ENCODE assay signal across 2 cellular contexts in the genomic region with DNA sequence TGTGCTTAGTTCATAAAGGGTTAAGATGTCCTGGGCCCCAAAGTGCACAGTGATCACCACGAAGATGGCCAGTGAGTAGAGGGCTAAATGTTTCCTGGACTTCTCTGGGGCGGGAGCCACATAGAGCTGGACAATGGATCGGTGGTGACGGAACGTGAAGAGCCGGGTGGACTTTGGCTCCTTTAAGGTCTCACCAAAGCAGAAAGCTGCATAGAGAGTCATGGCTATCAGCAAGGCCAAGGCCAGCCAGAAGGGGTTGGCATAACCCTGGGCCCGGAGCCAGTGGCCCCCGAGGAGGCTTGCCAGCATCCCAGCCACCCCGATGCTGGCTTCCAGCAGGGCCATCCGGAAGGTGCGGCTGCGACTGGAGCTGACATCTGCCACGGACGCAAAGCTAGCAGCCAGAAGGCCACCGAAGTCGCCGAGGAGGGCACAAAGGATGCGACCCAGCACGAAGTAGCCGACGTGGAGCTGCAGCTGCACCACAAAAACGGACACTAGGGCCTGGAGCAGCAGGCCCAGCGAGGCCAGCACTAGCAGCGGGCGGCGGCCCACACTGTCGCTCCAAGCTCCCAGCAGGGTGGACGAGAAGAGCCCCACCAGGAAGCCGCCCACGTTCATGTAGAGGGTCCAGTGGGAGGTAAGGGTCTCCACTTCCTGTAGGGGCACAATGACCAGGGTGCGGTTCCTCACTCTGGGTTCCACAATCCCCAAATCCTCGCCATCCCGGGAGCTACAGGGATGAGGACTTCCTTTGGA.
TF ChIP-seq lines count a peak whose summit lies in the region.

No MANE protein-coding gene starts in this region.

TF ChIP-seq in GM23338, 12 proteins besides CTCF, POLR2A, EP300 and RAD21:
- no peak for TF ChIP-seq NANOG (IDR thresholded peaks at IDR 0.05; ENCODE audit: borderline replicate concordance)
- TF ChIP-seq, protein P1, sequence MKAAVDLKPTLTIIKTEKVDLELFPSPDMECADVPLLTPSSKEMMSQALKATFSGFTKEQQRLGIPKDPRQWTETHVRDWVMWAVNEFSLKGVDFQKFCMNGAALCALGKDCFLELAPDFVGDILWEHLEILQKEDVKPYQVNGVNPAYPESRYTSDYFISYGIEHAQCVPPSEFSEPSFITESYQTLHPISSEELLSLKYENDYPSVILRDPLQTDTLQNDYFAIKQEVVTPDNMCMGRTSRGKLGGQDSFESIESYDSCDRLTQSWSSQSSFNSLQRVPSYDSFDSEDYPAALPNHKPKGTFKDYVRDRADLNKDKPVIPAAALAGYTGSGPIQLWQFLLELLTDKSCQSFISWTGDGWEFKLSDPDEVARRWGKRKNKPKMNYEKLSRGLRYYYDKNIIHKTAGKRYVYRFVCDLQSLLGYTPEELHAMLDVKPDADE (IDR thresholded peaks at IDR 0.05), result no peak
- TF ChIP-seq, protein P2, sequence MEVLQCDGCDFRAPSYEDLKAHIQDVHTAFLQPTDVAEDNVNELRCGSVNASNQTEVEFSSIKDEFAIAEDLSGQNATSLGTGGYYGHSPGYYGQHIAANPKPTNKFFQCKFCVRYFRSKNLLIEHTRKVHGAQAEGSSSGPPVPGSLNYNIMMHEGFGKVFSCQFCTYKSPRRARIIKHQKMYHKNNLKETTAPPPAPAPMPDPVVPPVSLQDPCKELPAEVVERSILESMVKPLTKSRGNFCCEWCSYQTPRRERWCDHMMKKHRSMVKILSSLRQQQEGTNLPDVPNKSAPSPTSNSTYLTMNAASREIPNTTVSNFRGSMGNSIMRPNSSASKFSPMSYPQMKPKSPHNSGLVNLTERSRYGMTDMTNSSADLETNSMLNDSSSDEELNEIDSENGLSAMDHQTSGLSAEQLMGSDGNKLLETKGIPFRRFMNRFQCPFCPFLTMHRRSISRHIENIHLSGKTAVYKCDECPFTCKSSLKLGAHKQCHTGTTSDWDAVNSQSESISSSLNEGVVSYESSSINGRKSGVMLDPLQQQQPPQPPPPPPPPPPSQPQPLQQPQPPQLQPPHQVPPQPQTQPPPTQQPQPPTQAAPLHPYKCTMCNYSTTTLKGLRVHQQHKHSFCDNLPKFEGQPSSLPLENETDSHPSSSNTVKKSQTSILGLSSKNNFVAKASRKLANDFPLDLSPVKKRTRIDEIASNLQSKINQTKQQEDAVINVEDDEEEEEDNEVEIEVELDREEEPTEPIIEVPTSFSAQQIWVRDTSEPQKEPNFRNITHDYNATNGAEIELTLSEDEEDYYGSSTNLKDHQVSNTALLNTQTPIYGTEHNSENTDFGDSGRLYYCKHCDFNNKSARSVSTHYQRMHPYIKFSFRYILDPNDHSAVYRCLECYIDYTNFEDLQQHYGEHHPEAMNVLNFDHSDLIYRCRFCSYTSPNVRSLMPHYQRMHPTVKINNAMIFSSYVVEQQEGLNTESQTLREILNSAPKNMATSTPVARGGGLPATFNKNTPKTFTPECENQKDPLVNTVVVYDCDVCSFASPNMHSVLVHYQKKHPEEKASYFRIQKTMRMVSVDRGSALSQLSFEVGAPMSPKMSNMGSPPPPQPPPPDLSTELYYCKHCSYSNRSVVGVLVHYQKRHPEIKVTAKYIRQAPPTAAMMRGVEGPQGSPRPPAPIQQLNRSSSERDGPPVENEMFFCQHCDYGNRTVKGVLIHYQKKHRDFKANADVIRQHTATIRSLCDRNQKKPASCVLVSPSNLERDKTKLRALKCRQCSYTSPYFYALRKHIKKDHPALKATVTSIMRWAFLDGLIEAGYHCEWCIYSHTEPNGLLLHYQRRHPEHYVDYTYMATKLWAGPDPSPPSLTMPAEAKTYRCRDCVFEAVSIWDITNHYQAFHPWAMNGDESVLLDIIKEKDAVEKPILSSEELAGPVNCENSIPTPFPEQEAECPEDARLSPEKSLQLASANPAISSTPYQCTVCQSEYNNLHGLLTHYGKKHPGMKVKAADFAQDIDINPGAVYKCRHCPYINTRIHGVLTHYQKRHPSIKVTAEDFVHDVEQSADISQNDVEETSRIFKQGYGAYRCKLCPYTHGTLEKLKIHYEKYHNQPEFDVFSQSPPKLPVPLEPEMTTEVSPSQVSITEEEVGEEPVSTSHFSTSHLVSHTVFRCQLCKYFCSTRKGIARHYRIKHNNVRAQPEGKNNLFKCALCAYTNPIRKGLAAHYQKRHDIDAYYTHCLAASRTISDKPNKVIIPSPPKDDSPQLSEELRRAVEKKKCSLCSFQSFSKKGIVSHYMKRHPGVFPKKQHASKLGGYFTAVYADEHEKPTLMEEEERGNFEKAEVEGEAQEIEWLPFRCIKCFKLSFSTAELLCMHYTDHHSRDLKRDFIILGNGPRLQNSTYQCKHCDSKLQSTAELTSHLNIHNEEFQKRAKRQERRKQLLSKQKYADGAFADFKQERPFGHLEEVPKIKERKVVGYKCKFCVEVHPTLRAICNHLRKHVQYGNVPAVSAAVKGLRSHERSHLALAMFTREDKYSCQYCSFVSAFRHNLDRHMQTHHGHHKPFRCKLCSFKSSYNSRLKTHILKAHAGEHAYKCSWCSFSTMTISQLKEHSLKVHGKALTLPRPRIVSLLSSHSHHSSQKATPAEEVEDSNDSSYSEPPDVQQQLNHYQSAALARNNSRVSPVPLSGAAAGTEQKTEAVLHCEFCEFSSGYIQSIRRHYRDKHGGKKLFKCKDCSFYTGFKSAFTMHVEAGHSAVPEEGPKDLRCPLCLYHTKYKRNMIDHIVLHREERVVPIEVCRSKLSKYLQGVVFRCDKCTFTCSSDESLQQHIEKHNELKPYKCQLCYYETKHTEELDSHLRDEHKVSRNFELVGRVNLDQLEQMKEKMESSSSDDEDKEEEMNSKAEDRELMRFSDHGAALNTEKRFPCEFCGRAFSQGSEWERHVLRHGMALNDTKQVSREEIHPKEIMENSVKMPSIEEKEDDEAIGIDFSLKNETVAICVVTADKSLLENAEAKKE (CRISPR knock-in tag; IDR thresholded peaks at IDR 0.05), result no peak
- no peak for TF ChIP-seq STAT1 (IDR thresholded peaks at IDR 0.05; ENCODE audit: unreplicated experiment)
- no peak for TF ChIP-seq JUNB (IDR thresholded peaks at IDR 0.05; ENCODE audit: unreplicated experiment)
- TF ChIP-seq EZH2phosphoT487 (IDR thresholded peaks at IDR 0.05; ENCODE audit: unreplicated experiment), result no peak

TF ChIP-seq in K562, 482 proteins besides CTCF, POLR2A, EP300 and RAD21:
- no peak for TF ChIP-seq MEF2A (IDR thresholded peaks at IDR 0.05; ENCODE audit: control insufficient read depth, low read depth, low read length)
- no peak for TF ChIP-seq MEF2D (tag; conservative IDR thresholded peaks at IDR 0.05; ENCODE audit: low read depth)
- no peak for TF ChIP-seq FOXK2 (conservative IDR thresholded peaks at IDR 0.05 in 1 of 2, IDR thresholded peaks at IDR 0.05 in 1 of 2; ENCODE audit: low read depth in 2 of 2)
- no peak for TF ChIP-seq HNRNPK (IDR thresholded peaks at IDR 0.05; ENCODE audit: low read depth, low read length, poor library complexity, severe bottlenecking)
- no peak for TF ChIP-seq TAL1 (IDR thresholded peaks at IDR 0.05)
- TF ChIP-seq PRMT5 (CRISPR knock-in tag; IDR thresholded peaks at IDR 0.05), result no peak
- TF ChIP-seq, protein P3, sequence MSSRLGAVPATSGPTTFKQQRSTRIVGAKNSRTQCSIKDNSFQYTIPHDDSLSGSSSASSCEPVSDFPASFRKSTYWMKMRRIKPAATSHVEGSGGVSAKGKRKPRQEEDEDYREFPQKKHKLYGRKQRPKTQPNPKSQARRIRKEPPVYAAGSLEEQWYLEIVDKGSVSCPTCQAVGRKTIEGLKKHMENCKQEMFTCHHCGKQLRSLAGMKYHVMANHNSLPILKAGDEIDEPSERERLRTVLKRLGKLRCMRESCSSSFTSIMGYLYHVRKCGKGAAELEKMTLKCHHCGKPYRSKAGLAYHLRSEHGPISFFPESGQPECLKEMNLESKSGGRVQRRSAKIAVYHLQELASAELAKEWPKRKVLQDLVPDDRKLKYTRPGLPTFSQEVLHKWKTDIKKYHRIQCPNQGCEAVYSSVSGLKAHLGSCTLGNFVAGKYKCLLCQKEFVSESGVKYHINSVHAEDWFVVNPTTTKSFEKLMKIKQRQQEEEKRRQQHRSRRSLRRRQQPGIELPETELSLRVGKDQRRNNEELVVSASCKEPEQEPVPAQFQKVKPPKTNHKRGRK (tag; IDR thresholded peaks at IDR 0.05), result no peak
- TF ChIP-seq ZNF347 (CRISPR knock-in tag; IDR thresholded peaks at IDR 0.05; ENCODE audit: low read depth), result no peak
- TF ChIP-seq RBM22 (IDR thresholded peaks at IDR 0.05; ENCODE audit: low read depth, low read length, poor library complexity, severe bottlenecking), result no peak
- TF ChIP-seq ZNF140 (CRISPR knock-in tag; IDR thresholded peaks at IDR 0.05), result no peak
- no peak for TF ChIP-seq MCM7 (IDR thresholded peaks at IDR 0.05)
- no peak for TF ChIP-seq ZBTB7A (IDR thresholded peaks at IDR 0.05; ENCODE audit: borderline replicate concordance, control insufficient read depth, low read depth, low read length)
- TF ChIP-seq CAMTA2 (CRISPR knock-in tag; conservative IDR thresholded peaks at IDR 0.05), result no peak
- no peak for TF ChIP-seq MXI1 (IDR thresholded peaks at IDR 0.05; ENCODE audit: low read depth, low read length)
TF ChIP-seq in K562: peak in this region for 0.
